In genomic region chr2:29225814-29226213, GRCh38 we compare ENCODE assay signal across 23 cellular contexts.
"Had no signal": no experiment of that assay in that cellular context is flagged by ENCODE, and none has a peak within 500 bp of the region (broad histone marks: within the 10 kb centered on the region; RNA-seq: fewer than 3 reads in every experiment).

No MANE protein-coding gene starts in this region.

- H3K4me1 ChIP-seq: prostate gland had no signal

- DNase-seq: activated CD4-positive, alpha-beta T cell treated with anti-CD3 and anti-CD28 coated beads, Interleukin-2, amount 50 U/mL, for 4 hours; activated CD8-positive, alpha-beta memory T cell treated with anti-CD3 and anti-CD28 coated beads for 24 hours; activated CD8-positive, alpha-beta memory T cell treated with anti-CD3 and anti-CD28 coated beads, Interleukin-2, amount 50 U/mL, for 48 hours; activated naive CD4-positive, alpha-beta T cell treated with anti-CD3 and anti-CD28 coated beads, Interleukin-2, amount 10 ng/mL, durations not matched to agents 7 days and 5 days; activated T-cell treated with anti-CD3 and anti-CD28 coated beads, Interleukin-2, amount 50 U/mL, for 4 hours; amygdala; cerebellar nuclear complex; esophagus squamous epithelium; hypothalamus; islet precursor cell; left cardiac atrium; stimulated activated CD4-positive, alpha-beta T cell treated with anti-CD3 and anti-CD28 coated beads, Interleukin-1b, Interleukin-23, amount 100 ng/mL, for 48 hours; stomach; T-cell had no signal

- H3K9me3 ChIP-seq: esophagus squamous epithelium, gastrocnemius medialis, prostate gland, stomach, suprapubic skin, tibial nerve had no signal

- H3K36me3 Mint-ChIP-seq: activated naive CD4-positive, alpha-beta T cell treated with anti-CD3 and anti-CD28 coated beads, Interleukin-2, amount 10 ng/mL, durations not matched to agents 7 days and 5 days; memory B cell had no signal

- ATAC-seq: activated T-cell treated with anti-CD3 and anti-CD28 coated beads, Interleukin-2, amount 50 U/mL, for 4 hours; gastrocnemius medialis; left cardiac atrium; T-cell had no signal

- H3K4me3 Mint-ChIP-seq: activated naive CD4-positive, alpha-beta T cell treated with anti-CD3 and anti-CD28 coated beads, Interleukin-2, amount 10 ng/mL, durations not matched to agents 7 days and 5 days; activated T-cell treated with anti-CD3 and anti-CD28 coated beads, Interleukin-2, amount 50 U/mL, for 4 hours; memory B cell; nephron; T-cell; T-helper 2 cell treated with Interferon-gamma antibody and Interleukin-4, amounts not matched to agents 5 μg/mL and 100 μg/mL, for 36 hours had no signal

- H3K36me3 ChIP-seq: esophagus squamous epithelium, gastrocnemius medialis, prostate gland, stomach, suprapubic skin, tibial nerve had no signal

- H3K27ac Mint-ChIP-seq: activated naive CD4-positive, alpha-beta T cell treated with anti-CD3 and anti-CD28 coated beads, Interleukin-2, amount 10 ng/mL, durations not matched to agents 7 days and 5 days; activated T-helper 2 cell treated with anti-CD3 and anti-CD28 coated beads, Interferon-gamma antibody, Interleukin-2, Interleukin-4, amounts not matched to agents 10 μg/mL and 5 μg/mL and 100 μg/mL, durations not matched to agents 14 hours and 24 hours and 36 hours; memory B cell; T-cell; T-helper 2 cell treated with Interferon-gamma antibody and Interleukin-4, amounts not matched to agents 5 μg/mL and 100 μg/mL, for 36 hours had no signal

- H3K9me3 Mint-ChIP-seq: activated naive CD4-positive, alpha-beta T cell treated with anti-CD3 and anti-CD28 coated beads, Interleukin-2, amount 10 ng/mL, durations not matched to agents 7 days and 5 days; activated T-cell treated with anti-CD3 and anti-CD28 coated beads, Interleukin-2, amount 50 U/mL, for 4 hours; activated T-helper 2 cell treated with anti-CD3 and anti-CD28 coated beads, Interferon-gamma antibody, Interleukin-2, Interleukin-4, amounts not matched to agents 10 μg/mL and 5 μg/mL and 100 μg/mL, durations not matched to agents 14 hours and 24 hours and 36 hours; memory B cell; nephron; T-cell; T-helper 2 cell treated with Interferon-gamma antibody and Interleukin-4, amounts not matched to agents 5 μg/mL and 100 μg/mL, for 36 hours had no signal

- H3K27ac ChIP-seq: coronary artery, esophagus squamous epithelium, gastrocnemius medialis, prostate gland, stomach, suprapubic skin, tibial nerve had no signal

- H3K4me1 Mint-ChIP-seq: activated naive CD4-positive, alpha-beta T cell treated with anti-CD3 and anti-CD28 coated beads, Interleukin-2, amount 10 ng/mL, durations not matched to agents 7 days and 5 days; memory B cell; T-cell had no signal

- H3K4me3 ChIP-seq: coronary artery, esophagus squamous epithelium, gastrocnemius medialis, prostate gland, stomach, suprapubic skin, tibial nerve had no signal
